In the genomic region with DNA sequence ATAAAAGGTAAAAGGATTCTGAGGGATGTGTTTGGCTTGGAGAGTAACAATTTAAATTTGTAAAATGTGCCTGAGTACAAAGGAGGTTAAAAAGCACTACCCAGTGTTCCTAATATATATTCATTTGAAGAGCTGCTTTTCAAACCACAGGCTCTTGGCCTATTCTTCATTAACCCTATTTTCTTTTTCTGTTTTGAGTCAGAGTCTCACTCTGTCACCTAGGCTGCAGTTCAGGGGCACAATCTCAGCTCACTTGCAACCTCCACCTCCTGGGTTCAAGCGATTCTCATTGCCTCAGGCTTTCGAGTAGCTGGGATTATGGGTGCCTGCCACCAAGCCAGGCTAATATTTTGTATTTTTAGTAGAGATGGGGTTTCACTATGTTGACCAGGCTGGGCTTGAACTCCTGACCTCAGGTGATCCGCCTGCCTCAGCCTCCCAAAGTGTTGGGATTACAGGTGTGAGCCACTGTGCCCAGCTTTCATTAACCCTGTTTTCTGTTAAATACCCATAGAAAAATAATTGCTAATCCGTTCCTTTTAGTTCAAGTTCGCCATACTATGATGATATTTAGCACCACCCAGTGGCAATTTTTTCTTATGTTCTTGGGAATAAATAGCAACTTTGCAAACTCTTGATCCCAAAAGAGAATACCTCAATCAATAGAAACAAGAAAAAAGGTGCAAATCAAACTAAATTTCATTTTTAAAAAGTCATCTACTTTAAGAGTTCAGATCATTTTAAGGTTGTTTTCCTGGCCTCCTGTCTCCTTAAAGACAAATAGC, we compare ENCODE assay signal across 1 cellular context.
TF ChIP-seq lines count a peak whose summit lies in the region.

No MANE protein-coding gene starts in this region.

TF ChIP-seq in SK-N-SH, 30 proteins besides CTCF, POLR2A, EP300 and RAD21 (continued from another document):
- TF ChIP-seq SIN3A (IDR thresholded peaks at IDR 0.05; ENCODE audit: borderline replicate concordance, low read depth, low read length): no peak
- TF ChIP-seq TEAD4 (IDR thresholded peaks at IDR 0.05; ENCODE audit: borderline replicate concordance, insufficient read depth): no peak
- TF ChIP-seq MXI1 (IDR thresholded peaks at IDR 0.05; ENCODE audit: low read depth, low read length): no peak
- TF ChIP-seq RXRA (IDR thresholded peaks at IDR 0.05; ENCODE audit: borderline replicate concordance, low read depth): no peak
- TF ChIP-seq, protein P1, sequence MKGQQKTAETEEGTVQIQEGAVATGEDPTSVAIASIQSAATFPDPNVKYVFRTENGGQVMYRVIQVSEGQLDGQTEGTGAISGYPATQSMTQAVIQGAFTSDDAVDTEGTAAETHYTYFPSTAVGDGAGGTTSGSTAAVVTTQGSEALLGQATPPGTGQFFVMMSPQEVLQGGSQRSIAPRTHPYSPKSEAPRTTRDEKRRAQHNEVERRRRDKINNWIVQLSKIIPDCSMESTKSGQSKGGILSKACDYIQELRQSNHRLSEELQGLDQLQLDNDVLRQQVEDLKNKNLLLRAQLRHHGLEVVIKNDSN (IDR thresholded peaks at IDR 0.05; ENCODE audit: borderline replicate concordance, low read depth): no peak
- TF ChIP-seq, protein P2, sequence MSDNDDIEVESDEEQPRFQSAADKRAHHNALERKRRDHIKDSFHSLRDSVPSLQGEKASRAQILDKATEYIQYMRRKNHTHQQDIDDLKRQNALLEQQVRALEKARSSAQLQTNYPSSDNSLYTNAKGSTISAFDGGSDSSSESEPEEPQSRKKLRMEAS (IDR thresholded peaks at IDR 0.05; ENCODE audit: low read depth): no peak
